20 cellular contexts compared by ENCODE assay signal in genomic region chr12:52993558-52993869, GRCh38. TPM values are rescaled to one million over a fixed set of nuclear protein-coding genes. Genes with fewer than 3 reads are reported as not detected.
DNase-seq lines count a peak whose midpoint lies in the region; ATAC-seq and TF ChIP-seq lines count a peak whose summit lies in the region.
"Had no signal": no experiment of that assay in that cellular context is flagged by ENCODE, and none has a peak within 500 bp of the region (broad histone marks: within the 10 kb centered on the region; RNA-seq: fewer than 3 reads in every experiment).

No MANE protein-coding gene starts in this region.

- H3K36me3 ChIP-seq in PC-9 (ENCODE audit: low read depth) (no peaks in the 10 kb centered on the region), trophoblast cell (ENCODE audit: control insufficient read depth in 1 of 2, insufficient read depth in 2 of 2, low read length in 2 of 2) (no peaks in the 10 kb centered on the region), tibial artery (no peaks in the 10 kb centered on the region)
- H3K36me3 ChIP-seq: right atrium auricular region had no signal

- H3K4me2 ChIP-seq in PC-9 (peak overlapping the region; percentile 74), trophoblast cell (ENCODE audit: low read length) (no peak overlapping the region)

- no peak overlapping the region for H3K4ac ChIP-seq in trophoblast cell (ENCODE audit: low read depth, low read length)

- H3K36me3 Mint-ChIP-seq in Calu3 (ENCODE audit: insufficient read depth, unreplicated experiment), result peaks cover 11% of the 10 kb centered on the region
- H3K36me3 Mint-ChIP-seq: activated naive CD8-positive, alpha-beta T cell treated with anti-CD3 and anti-CD28 coated beads for 36 hours had no signal

- H3K27ac ChIP-seq in PC-9 (peak overlapping the region; percentile 90), trophoblast cell (ENCODE audit: low read depth, low read length) (peak overlapping the region; percentile 46), tibial artery (no peak overlapping the region)
- H3K27ac ChIP-seq: right atrium auricular region had no signal

- H4K91ac ChIP-seq in trophoblast cell (ENCODE audit: low read depth, low read length), result peak overlapping the region; percentile 81

- POLR2A ChIA-PET in PC-9 (lab: Charles Lee; ENCODE audit: unreplicated experiment), result interaction anchor here (1.0 kb wide), 1 partner anchor 12 kb away, joined by 10 read pairs; the partner anchor contains the start of gene EIF4B

- no peaks in the 10 kb centered on the region for H4K20me1 ChIP-seq in PC-9 (ENCODE audit: insufficient read depth)

- TF ChIP-seq CTCF in Calu3 (IDR thresholded peaks at IDR 0.05; ENCODE audit: unreplicated experiment) (no peak), PC-9 (conservative IDR thresholded peaks at IDR 0.05) (no peak), tibial artery (IDR thresholded peaks at IDR 0.05) (no peak)

- H3K14ac ChIP-seq in trophoblast cell (ENCODE audit: low read length), result peak overlapping the region; percentile 35

- H3K27me3 Mint-ChIP-seq in Calu3 (ENCODE audit: unreplicated experiment), result no peaks in the 10 kb centered on the region
- H3K27me3 Mint-ChIP-seq: activated naive CD8-positive, alpha-beta T cell treated with anti-CD3 and anti-CD28 coated beads for 36 hours had no signal

- H3K9me2 ChIP-seq in PC-9 (ENCODE audit: insufficient read depth), result no peaks in the 10 kb centered on the region

- H3K79me1 ChIP-seq in trophoblast cell (ENCODE audit: low read length), result peaks cover 5% of the 10 kb centered on the region

- no peak overlapping the region for H3K9ac ChIP-seq in trophoblast cell (ENCODE audit: low read length)

- peak overlapping the region; percentile 75 for H2BK120ac ChIP-seq in trophoblast cell (ENCODE audit: insufficient read depth, low read length, poor library complexity)

- H3K9me3 ChIP-seq in PC-9 (ENCODE audit: insufficient read depth, low read depth), result no peaks in the 10 kb centered on the region
- no peaks in the 10 kb centered on the region for H3K9me3 ChIP-seq in trophoblast cell (ENCODE audit: insufficient read depth, low read depth, low read length)
- no peaks in the 10 kb centered on the region for H3K9me3 ChIP-seq in tibial artery
- H3K9me3 ChIP-seq: right atrium auricular region had no signal

- H2BK12ac ChIP-seq in trophoblast cell (ENCODE audit: low read length), result peak overlapping the region; percentile 75

- H3K9me3 Mint-ChIP-seq in Calu3 (ENCODE audit: low read depth, unreplicated experiment), result no peaks in the 10 kb centered on the region
- H3K9me3 Mint-ChIP-seq: activated naive CD8-positive, alpha-beta T cell treated with anti-CD3 and anti-CD28 coated beads for 36 hours; H9; T-helper 2 cell treated with Interferon-gamma antibody and Interleukin-4, amounts not matched to agents 5 μg/mL and 100 μg/mL, for 36 hours had no signal

- BruUV-seq in Calu3 (replicated peaks; lab: Mats Ljungman, UMichigan) (no TSS peak), PC-9 (replicated peaks; lab: Mats Ljungman, UMichigan) (no TSS peak)

- peaks cover 11% of the 10 kb centered on the region for H3K4me1 Mint-ChIP-seq in Calu3 (ENCODE audit: low read depth, unreplicated experiment)
- H3K4me1 Mint-ChIP-seq: activated naive CD8-positive, alpha-beta T cell treated with anti-CD3 and anti-CD28 coated beads for 36 hours had no signal

- DNase-seq in Calu3, result no peak
- DNase-seq in PC-9, result peak; percentile 25 to 52
- DNase-seq in kidney glomerular epithelial cell (lab: John Stamatoyannopoulos, UW), result peak; percentile 51
- DNase-seq in trophoblast cell, result no peak
- DNase-seq in NCI-H82 treated with DMSO at 0.1 percent for 48 hours (lab: John Stamatoyannopoulos, UW; ENCODE audit: unreplicated experiment), result no peak
- DNase-seq in tibial artery, result no peak
- DNase-seq in NCI-H510A (lab: John Stamatoyannopoulos, UW), result no peak
- DNase-seq: activated CD4-positive, alpha-beta T cell treated with anti-CD3 and anti-CD28 coated beads, Interleukin-2, amount 50 U/mL, for 1 hour; activated naive CD8-positive, alpha-beta T cell treated with anti-CD3 and anti-CD28 coated beads for 36 hours; DMS 273 treated with DMSO at 0.1 percent for 48 hours; H9; left ventricle myocardium superior; NCI-H1092; NCI-H187 treated with DMSO at 0.1 percent for 48 hours; NCI-H2227 treated with DMSO at 0.1 percent for 48 hours; stimulated activated CD8-positive, alpha-beta memory T cell treated with anti-CD3 and anti-CD28 coated beads, Interleukin-4, amount 100 ng/mL, for 48 hours had no signal

- H3K4me1 ChIP-seq in PC-9 (replicated peaks; ENCODE audit: insufficient read depth), result peaks cover 32% of the 10 kb centered on the region
- H3K4me1 ChIP-seq in trophoblast cell (ENCODE audit: control insufficient read depth in 1 of 2, insufficient read depth in 2 of 2, low read length in 2 of 2), result peaks cover 7 to 13% of the 10 kb centered on the region in 2 experiments
- H3K4me1 ChIP-seq in tibial artery, result no peaks in the 10 kb centered on the region
- H3K4me1 ChIP-seq: right atrium auricular region had no signal

- H2AFZ ChIP-seq in PC-9, result peak overlapping the region; percentile 71
- no peak overlapping the region for H2AFZ ChIP-seq in trophoblast cell (ENCODE audit: insufficient read depth, low read length, poor library complexity)

- peak overlapping the region; percentile 85 for H3K27ac Mint-ChIP-seq in Calu3 (ENCODE audit: unreplicated experiment)
- H3K27ac Mint-ChIP-seq: activated naive CD8-positive, alpha-beta T cell treated with anti-CD3 and anti-CD28 coated beads for 36 hours; H9; T-helper 2 cell treated with Interferon-gamma antibody and Interleukin-4, amounts not matched to agents 5 μg/mL and 100 μg/mL, for 36 hours had no signal

- no peak overlapping the region for H4K12ac ChIP-seq in trophoblast cell (ENCODE audit: low read depth, low read length)

- no peak overlapping the region for H3K23ac ChIP-seq in trophoblast cell (ENCODE audit: low read length)

- CTCF ChIA-PET in Calu3 (lab: Charles Lee), result interaction anchor here (0.6 to 1.3 kb wide), 2 partner anchors 12 to 164 kb away, joined by 3 to 4 read pairs; no protein-coding TSS in a partner anchor
- CTCF ChIA-PET in PC-9 (lab: Charles Lee), result interaction anchor here (1.1 to 1.3 kb wide), 2 partner anchors 108 to 120 kb away, joined by 4 to 7 read pairs; no protein-coding TSS in a partner anchor

- intact Hi-C loops in Calu3 (cut with micrococcal nuclease; ENCODE audit: unreplicated experiment), result loop anchor here (2.0 kb wide), 1 partner anchor 13 kb away; the partner anchor contains the start of gene EIF4B
- intact Hi-C loops in PC-9 (cut with micrococcal nuclease; ENCODE audit: unreplicated experiment), result no loop called here
- intact Hi-C loops in tibial artery (cut with DNase I; ENCODE audit: low total_unique reads), result no loop called here

- no peaks in the 10 kb centered on the region for H3K79me2 ChIP-seq in PC-9 (ENCODE audit: low read depth)
- peaks cover 2% of the 10 kb centered on the region for H3K79me2 ChIP-seq in trophoblast cell (ENCODE audit: control insufficient read depth, insufficient read depth, low read length, poor library complexity)

- peak overlapping the region; percentile 4 for H2AK5ac ChIP-seq in trophoblast cell (ENCODE audit: low read length)

- peaks cover 26% of the 10 kb centered on the region for H3F3A ChIP-seq in PC-9 (ENCODE audit: insufficient read depth, low read depth)

- no peak for ATAC-seq in GM19463 (IDR thresholded peaks at IDR 0.05; ENCODE audit: unreplicated experiment)
- ATAC-seq: left ventricle myocardium superior had no signal

- H3K4me3 ChIP-seq in PC-9, result peak overlapping the region; percentile 18; the same call in 1 of the 2 replicates
- H3K4me3 ChIP-seq in trophoblast cell (ENCODE audit: low read depth, low read length), result no peak overlapping the region
- H3K4me3 ChIP-seq in tibial artery, result no peak overlapping the region
- H3K4me3 ChIP-seq: right atrium auricular region, SK-N-MC had no signal

- peak overlapping the region; percentile 6 for H2BK5ac ChIP-seq in trophoblast cell (ENCODE audit: low read depth, low read length, poor library complexity)

- peak overlapping the region; percentile 71 for H4K8ac ChIP-seq in trophoblast cell (ENCODE audit: low read depth, low read length)

- H3K4me3 Mint-ChIP-seq in Calu3 (ENCODE audit: low read depth, unreplicated experiment), result no peak overlapping the region
- H3K4me3 Mint-ChIP-seq: activated naive CD8-positive, alpha-beta T cell treated with anti-CD3 and anti-CD28 coated beads for 36 hours; H9; T-helper 2 cell treated with Interferon-gamma antibody and Interleukin-4, amounts not matched to agents 5 μg/mL and 100 μg/mL, for 36 hours had no signal

- H3K27me3 ChIP-seq in PC-9 (ENCODE audit: insufficient read depth, low read depth) (no peaks in the 10 kb centered on the region), trophoblast cell (ENCODE audit: insufficient read depth, low read length) (no peaks in the 10 kb centered on the region), tibial artery (peaks cover 0 to 5% of the 10 kb centered on the region in 2 donors)
- H3K27me3 ChIP-seq: right atrium auricular region had no signal

- H3K18ac ChIP-seq in trophoblast cell (ENCODE audit: low read length), result peak overlapping the region; percentile 33

RNA-seq across cellular contexts. Expression of gene EIF4B, which starts 12.7 kb away (rescaled TPM):
- 242 and 272 TPM in 2 replicates for total RNA-seq in Calu3 (2022)
- total RNA-seq in PC-9 (2021), result 531 and 615 TPM in 2 replicates
- 342 and 356 TPM in 2 replicates for polyA plus RNA-seq in trophoblast cell (2013)

RNA-seq across cellular contexts. Expression of gene KRT18, which starts 44.6 kb away (rescaled TPM):
- total RNA-seq in Calu3 (2022) (1,777 and 1,816 TPM in 2 replicates), PC-9 (2021) (2,869 and 2,977 TPM in 2 replicates)
- polyA plus RNA-seq in trophoblast cell (2013), result 4,184 and 4,236 TPM in 2 replicates

RNA-seq across cellular contexts. Expression of gene TNS2, which starts 56.4 kb away (rescaled TPM):
- total RNA-seq in Calu3 (2022), result 1.3 and 4.7 TPM in 2 replicates
- total RNA-seq in PC-9 (2021), result 8.5 and 11.5 TPM in 2 replicates
- 2.8 and 5.7 TPM in 2 replicates for polyA plus RNA-seq in trophoblast cell (2013)

Comparison
In these comparisons a context has a peak if more than half of its experiments do, and no peak if none do; other contexts are left out.
1. DNase-seq: peak in PC-9 (2 of 2) and kidney glomerular epithelial cell (single experiment); none in Calu3 (single experiment), trophoblast cell (0 of 2), NCI-H82 treated with DMSO at 0.1 percent for 48 hours (single experiment), tibial artery (0 of 2) and NCI-H510A (single experiment).
2. H3K27ac ChIP-seq: peak in PC-9 (single experiment) and trophoblast cell (single experiment); none in tibial artery (0 of 2).